13 cellular contexts compared by ENCODE assay signal in the genomic region with DNA sequence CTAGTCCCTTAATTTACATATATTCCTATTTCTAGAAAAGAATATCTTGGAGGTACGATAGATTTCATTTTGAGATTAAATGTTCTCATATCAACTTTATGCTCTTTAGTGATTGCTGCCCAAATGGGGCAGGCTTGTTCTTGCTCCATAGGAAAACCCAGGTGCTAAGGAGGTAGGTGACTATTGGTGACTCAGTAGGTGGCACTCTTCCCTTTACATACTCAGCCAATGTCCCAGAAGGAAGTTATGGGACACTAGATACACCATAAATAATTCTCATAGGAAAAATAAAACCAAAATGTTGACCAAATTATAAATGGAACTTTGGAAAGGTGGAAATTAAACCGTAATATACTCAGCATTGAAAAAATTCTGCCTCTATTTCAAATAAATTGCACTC. TPM values are rescaled to one million over a fixed set of nuclear protein-coding genes. Genes with fewer than 3 reads are reported as not detected.
DNase-seq lines count a peak whose midpoint lies in the region; ATAC-seq and TF ChIP-seq lines count a peak whose summit lies in the region.
"Had no signal": no experiment of that assay in that cellular context is flagged by ENCODE, and none has a peak within 500 bp of the region (broad histone marks: within the 10 kb centered on the region; RNA-seq: fewer than 3 reads in every experiment).

No MANE protein-coding gene starts in this region.

- TF ChIP-seq CTCF in VCaP (conservative IDR thresholded peaks at IDR 0.05), result peak; percentile 72

- H3K27ac ChIP-seq in VCaP, result no peak overlapping the region

- peak; percentile 75 for DNase-seq in DMS53 treated with DMSO at 0.1 percent for 48 hours (lab: John Stamatoyannopoulos, UW; ENCODE audit: unreplicated experiment)
- peak; percentile 50 to 57 for DNase-seq in lung microvascular endothelial cell (ENCODE audit: low read depth in 2 of 2)
- DNase-seq in putamen (ENCODE audit: low spot score), result no peak
- DNase-seq in SHP77 treated with DMSO at 0.1 percent for 48 hours (lab: John Stamatoyannopoulos, UW), result no peak
- DNase-seq: activated effector memory CD4-positive, alpha-beta T cell treated with anti-CD3 and anti-CD28 coated beads, Interleukin-2, amount 50 U/mL, for 16 hours; hypothalamus; naive B cell; stimulated activated CD4-positive, alpha-beta T cell treated with anti-CD3 and anti-CD28 coated beads, Interleukin-15, amount 100 ng/mL, for 24 hours; stimulated activated naive CD8-positive, alpha-beta T cell treated with anti-CD3 and anti-CD28 coated beads, Interleukin-15, Interleukin-2, amounts not matched to agents 100 U/mL and 50 U/mL, for 24 hours had no signal

- TF ChIP-seq EP300 in Ishikawa (IDR thresholded peaks at IDR 0.05; ENCODE audit: borderline replicate concordance), result no peak

- ATAC-seq in GM18867 (IDR thresholded peaks at IDR 0.05; ENCODE audit: unreplicated experiment), result no peak
- no peak for ATAC-seq in HG02884 (IDR thresholded peaks at IDR 0.05; ENCODE audit: unreplicated experiment)
- ATAC-seq: stimulated activated naive CD8-positive, alpha-beta T cell treated with anti-CD3 and anti-CD28 coated beads, Interleukin-15, Interleukin-2, amounts not matched to agents 100 U/mL and 50 U/mL, for 24 hours had no signal

- TF ChIP-seq RAD21 in Ishikawa (IDR thresholded peaks at IDR 0.05; ENCODE audit: low read depth), result peak; percentile 61

TF ChIP-seq in Ishikawa, 13 proteins besides CTCF, POLR2A, EP300 and RAD21:
- TF ChIP-seq, protein P1, sequence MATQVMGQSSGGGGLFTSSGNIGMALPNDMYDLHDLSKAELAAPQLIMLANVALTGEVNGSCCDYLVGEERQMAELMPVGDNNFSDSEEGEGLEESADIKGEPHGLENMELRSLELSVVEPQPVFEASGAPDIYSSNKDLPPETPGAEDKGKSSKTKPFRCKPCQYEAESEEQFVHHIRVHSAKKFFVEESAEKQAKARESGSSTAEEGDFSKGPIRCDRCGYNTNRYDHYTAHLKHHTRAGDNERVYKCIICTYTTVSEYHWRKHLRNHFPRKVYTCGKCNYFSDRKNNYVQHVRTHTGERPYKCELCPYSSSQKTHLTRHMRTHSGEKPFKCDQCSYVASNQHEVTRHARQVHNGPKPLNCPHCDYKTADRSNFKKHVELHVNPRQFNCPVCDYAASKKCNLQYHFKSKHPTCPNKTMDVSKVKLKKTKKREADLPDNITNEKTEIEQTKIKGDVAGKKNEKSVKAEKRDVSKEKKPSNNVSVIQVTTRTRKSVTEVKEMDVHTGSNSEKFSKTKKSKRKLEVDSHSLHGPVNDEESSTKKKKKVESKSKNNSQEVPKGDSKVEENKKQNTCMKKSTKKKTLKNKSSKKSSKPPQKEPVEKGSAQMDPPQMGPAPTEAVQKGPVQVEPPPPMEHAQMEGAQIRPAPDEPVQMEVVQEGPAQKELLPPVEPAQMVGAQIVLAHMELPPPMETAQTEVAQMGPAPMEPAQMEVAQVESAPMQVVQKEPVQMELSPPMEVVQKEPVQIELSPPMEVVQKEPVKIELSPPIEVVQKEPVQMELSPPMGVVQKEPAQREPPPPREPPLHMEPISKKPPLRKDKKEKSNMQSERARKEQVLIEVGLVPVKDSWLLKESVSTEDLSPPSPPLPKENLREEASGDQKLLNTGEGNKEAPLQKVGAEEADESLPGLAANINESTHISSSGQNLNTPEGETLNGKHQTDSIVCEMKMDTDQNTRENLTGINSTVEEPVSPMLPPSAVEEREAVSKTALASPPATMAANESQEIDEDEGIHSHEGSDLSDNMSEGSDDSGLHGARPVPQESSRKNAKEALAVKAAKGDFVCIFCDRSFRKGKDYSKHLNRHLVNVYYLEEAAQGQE (IDR thresholded peaks at IDR 0.05; ENCODE audit: low read depth), result no peak
- TF ChIP-seq, protein P2, sequence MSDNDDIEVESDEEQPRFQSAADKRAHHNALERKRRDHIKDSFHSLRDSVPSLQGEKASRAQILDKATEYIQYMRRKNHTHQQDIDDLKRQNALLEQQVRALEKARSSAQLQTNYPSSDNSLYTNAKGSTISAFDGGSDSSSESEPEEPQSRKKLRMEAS (IDR thresholded peaks at IDR 0.05), result no peak
- TF ChIP-seq TCF12 (IDR thresholded peaks at IDR 0.05; ENCODE audit: low read depth) (no peak), CREB1 (IDR thresholded peaks at IDR 0.05; ENCODE audit: low read depth) (no peak)

RNA-seq across cellular contexts. Expression of a gene that starts 4.0 kb away (rescaled TPM):
- total RNA-seq in lung microvascular endothelial cell, result 9.6 and 13.7 TPM in 2 replicates

Comparison
In these comparisons a context has a peak if more than half of its experiments do, and no peak if none do; other contexts are left out.
1. DNase-seq: peak in DMS53 treated with DMSO at 0.1 percent for 48 hours (single experiment) and lung microvascular endothelial cell (2 of 2); none in putamen (single experiment) and SHP77 treated with DMSO at 0.1 percent for 48 hours (single experiment).